23 cellular contexts compared by ENCODE assay signal in the genomic region with DNA sequence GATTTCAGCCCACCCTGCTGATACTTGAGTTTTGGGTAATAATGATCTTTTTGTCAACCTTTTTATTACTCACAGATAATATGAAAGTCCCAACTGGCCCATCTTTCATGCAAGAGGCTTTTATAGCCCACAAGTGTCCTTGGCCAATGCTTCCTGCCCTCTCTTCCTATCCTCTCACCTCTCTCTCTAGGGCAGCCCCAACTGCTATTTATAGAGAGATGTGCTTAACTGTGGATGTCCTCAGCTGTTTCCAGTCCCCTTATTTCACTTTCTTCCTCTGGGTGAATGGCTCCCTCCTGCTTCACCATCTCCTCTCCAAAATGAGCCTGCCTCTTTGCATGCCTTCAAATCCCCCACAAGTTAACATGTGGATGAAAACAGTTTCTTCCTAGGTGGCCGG.
"Had no signal": no experiment of that assay in that cellular context is flagged by ENCODE, and none has a peak within 500 bp of the region (broad histone marks: within the 10 kb centered on the region; RNA-seq: fewer than 3 reads in every experiment).

No MANE protein-coding gene starts in this region.

- DNase-seq: activated CD4-positive, alpha-beta T cell treated with anti-CD3 and anti-CD28 coated beads for 4 hours; activated CD8-positive, alpha-beta memory T cell treated with anti-CD3 and anti-CD28 coated beads, Interleukin-2, amount 50 U/mL, for 48 hours; activated CD8-positive, alpha-beta T cell treated with anti-CD3 and anti-CD28 coated beads, Interleukin-2, amount 10 ng/mL, durations not matched to agents 7 days and 5 days; activated effector memory CD4-positive, alpha-beta T cell treated with Interleukin-2 at 50 U/mL for 16 hours; activated naive CD4-positive, alpha-beta T cell; activated T-cell treated with anti-CD3 and anti-CD28 coated beads, Interleukin-2, amount 50 U/mL, for 1 hour; aorta; Karpas-422; NCI-H1048; NCI-H146; NCI-H187 treated with DMSO at 0.1 percent for 48 hours; NCI-H2081 treated with DMSO at 0.1 percent for 48 hours; NCI-H446; NCI-H524; Peyer's patch; SHP77 treated with DMSO at 0.1 percent for 48 hours had no signal

- H3K36me3 Mint-ChIP-seq: activated naive CD4-positive, alpha-beta T cell treated with anti-CD3 and anti-CD28 coated beads, Interleukin-2, amount 50 U/mL, for 24 hours had no signal

- H3K4me1 Mint-ChIP-seq: activated naive CD4-positive, alpha-beta T cell treated with anti-CD3 and anti-CD28 coated beads, Interleukin-2, amount 50 U/mL, for 24 hours had no signal

- H3K27me3 ChIP-seq: breast epithelium, Peyer's patch had no signal

- H3K27ac ChIP-seq: breast epithelium, Peyer's patch, RWPE1 had no signal

- H3K4me3 ChIP-seq: breast epithelium, K562, Peyer's patch had no signal

- H3K9me3 Mint-ChIP-seq: activated naive CD4-positive, alpha-beta T cell treated with anti-CD3 and anti-CD28 coated beads, Interleukin-2, amount 50 U/mL, for 24 hours; activated T-helper 1 cell treated with anti-CD3 and anti-CD28 coated beads, Interleukin-12 subunit alpha, Interleukin-12 subunit beta, Interleukin-2, Interleukin-4 antibody, amounts not matched to agents 30 ng/mL and 10 ng/mL and 1 ng/mL, durations not matched to agents 14 hours and 24 hours and 36 hours; T-helper 1 cell treated with Interleukin-12 subunit alpha and Interleukin-12 subunit beta and Interleukin-4 antibody, amounts not matched to agents 30 μg/mL and 1 μg/mL, for 36 hours had no signal

- H3K4me1 ChIP-seq: breast epithelium, Peyer's patch had no signal

- ATAC-seq: activated CD4-positive, CD25-positive, alpha-beta regulatory T cell treated with anti-CD3 and anti-CD28 coated beads, Interleukin-2, amount 50 U/mL, for 24 hours; activated CD8-positive, alpha-beta T cell treated with anti-CD3 and anti-CD28 coated beads, Interleukin-2, amount 10 ng/mL, durations not matched to agents 7 days and 5 days; K562 had no signal

- H3K27ac Mint-ChIP-seq: activated CD8-positive, alpha-beta T cell treated with anti-CD3 and anti-CD28 coated beads, Interleukin-2, amount 10 ng/mL, durations not matched to agents 7 days and 5 days; activated naive CD4-positive, alpha-beta T cell treated with anti-CD3 and anti-CD28 coated beads, Interleukin-2, amount 50 U/mL, for 24 hours; activated T-helper 1 cell treated with anti-CD3 and anti-CD28 coated beads, Interleukin-12 subunit alpha, Interleukin-12 subunit beta, Interleukin-2, Interleukin-4 antibody, amounts not matched to agents 30 ng/mL and 10 ng/mL and 1 ng/mL, durations not matched to agents 14 hours and 24 hours and 36 hours; T-helper 1 cell treated with Interleukin-12 subunit alpha and Interleukin-12 subunit beta and Interleukin-4 antibody, amounts not matched to agents 30 μg/mL and 1 μg/mL, for 36 hours had no signal

- H3K36me3 ChIP-seq: breast epithelium, Peyer's patch had no signal

- H3K4me3 Mint-ChIP-seq: activated CD8-positive, alpha-beta T cell treated with anti-CD3 and anti-CD28 coated beads, Interleukin-2, amount 10 ng/mL, durations not matched to agents 7 days and 5 days; activated naive CD4-positive, alpha-beta T cell treated with anti-CD3 and anti-CD28 coated beads, Interleukin-2, amount 50 U/mL, for 24 hours; activated T-helper 1 cell treated with anti-CD3 and anti-CD28 coated beads, Interleukin-12 subunit alpha, Interleukin-12 subunit beta, Interleukin-2, Interleukin-4 antibody, amounts not matched to agents 30 ng/mL and 10 ng/mL and 1 ng/mL, durations not matched to agents 14 hours and 24 hours and 36 hours; T-helper 1 cell treated with Interleukin-12 subunit alpha and Interleukin-12 subunit beta and Interleukin-4 antibody, amounts not matched to agents 30 μg/mL and 1 μg/mL, for 36 hours had no signal

- H3K9me3 ChIP-seq: breast epithelium, Peyer's patch had no signal
